Comparison of ENCODE assay signal across 20 cellular contexts in genomic region chr21:32233722-32234301, GRCh38. TPM values are rescaled to one million over a fixed set of nuclear protein-coding genes. Genes with fewer than 3 reads are reported as not detected.
A peak's percentile ranks its signal among the peaks of the same experiment; 100 is the strongest.
DNase-seq lines count a peak whose midpoint lies in the region; ATAC-seq, FAIRE-seq and TF ChIP-seq lines count a peak whose summit lies in the region.
"Had no signal": no experiment of that assay in that cellular context is flagged by ENCODE, and none has a peak within 500 bp of the region (broad histone marks: within the 10 kb centered on the region; RNA-seq: fewer than 3 reads in every experiment).

No MANE protein-coding gene starts in this region.

- H3K9ac ChIP-seq in HepG2 (ENCODE audit: insufficient read depth, low read depth, low read length) (no peak overlapping the region), H1 (replicated peaks in 1 of 4; ENCODE audit: extremely low read depth in 1 of 4, low read depth in 3 of 4, low read length in 3 of 4) (no peak overlapping the region)
- H3K9ac ChIP-seq: BLaER1 had no signal

- intact Hi-C loops in HepG2 (cut with micrococcal nuclease; ENCODE audit: unreplicated experiment) (no loop called here), right lobe of liver (cut with DNase I) (no loop called here)

- no peaks in the 10 kb centered on the region for H3K79me1 ChIP-seq in H1 (ENCODE audit: low read depth, low read length)

- H2BK15ac ChIP-seq in H1 (ENCODE audit: low read length), result no peak overlapping the region

- no peaks in the 10 kb centered on the region for H3K9me3 ChIP-seq in HepG2 (ENCODE audit: low read length)
- H3K9me3 ChIP-seq in right lobe of liver, result no peaks in the 10 kb centered on the region
- H3K9me3 ChIP-seq in H1 (ENCODE audit: insufficient read depth in 2 of 2, low read depth in 1 of 2, low read length in 1 of 2), result 0 out of 4 replicates have a peak, but pooled peaks cover 3 to 5% of the 10 kb centered on the region in 2 experiments
- H3K9me3 ChIP-seq: BLaER1 had no signal

- in situ Hi-C loops in HepG2 (cut with HindIII; ENCODE audit: extremely low pct_ligation_motif_present, low pct_unique_long_range_greater_than_20kb), result no loop called here

- TF ChIP-seq EP300 in HepG2 (IDR thresholded peaks at IDR 0.05; ENCODE audit: low read depth in 2 of 2, low read length in 2 of 2), result no peak
- no peak for TF ChIP-seq EP300 in HepG2 (CRISPR knock-in tag; IDR thresholded peaks at IDR 0.05; ENCODE audit: borderline replicate concordance)
- no peak for TF ChIP-seq EP300 in H1 (IDR thresholded peaks at IDR 0.05; ENCODE audit: borderline replicate concordance in 1 of 2, low read depth in 2 of 2, low read length in 2 of 2)

- WGBS in HepG2 (ENCODE audit: low lambda C conversion rate), result 3% methylated on average over 4 of the region's 4 CpGs
- WGBS in right lobe of liver (ENCODE audit: insufficient coverage, low coverage, low lambda C conversion rate, missing lambda C conversion rate), result 72% methylated on average over 4 of the region's 4 CpGs
- WGBS in H1 (ENCODE audit: extremely low coverage in 1 of 2, insufficient coverage in 1 of 2, insufficient read length in 1 of 2, insufficient replicate concordance in 2 of 2, low coverage in 1 of 2, low lambda C conversion rate in 2 of 2, missing lambda C conversion rate in 1 of 2), 2 experiments, result 93% methylated on average over 4 of the region's 4 CpGs; no CpG with 5 or more reads in 1 of the 2 experiments

- H3K4me2 ChIP-seq in HepG2 (ENCODE audit: low read depth, low read length) (no peak overlapping the region), H1 (ENCODE audit: insufficient read depth in 1 of 2, low read depth in 2 of 2, low read length in 2 of 2) (no peak overlapping the region)
- H3K4me2 ChIP-seq: BLaER1, GM23338 had no signal

- no peak for DNase-seq in HepG2 (ENCODE audit: low spot score)
- DNase-seq in right lobe of liver, result no peak
- no peak for DNase-seq in H1 (ENCODE audit: low read depth in 1 of 2, low spot score in 2 of 2)
- peak; percentile 19 for DNase-seq in retina
- DNase-seq in NCI-H82 treated with DMSO at 0.1 percent for 48 hours (lab: John Stamatoyannopoulos, UW; ENCODE audit: unreplicated experiment), result no peak
- no peak for DNase-seq in central memory CD4-positive, alpha-beta T cell
- DNase-seq in middle frontal gyrus (ENCODE audit: extremely low spot score, low spot score), result no peak
- DNase-seq: CD4-positive, alpha-beta memory T cell; DMS153; DMS79; GDM1; H7; HFFc6 had no signal

- no peak for ATAC-seq in HepG2
- ATAC-seq in right lobe of liver, result no peak
- ATAC-seq: GM23338, HCT116 had no signal

- H2BK20ac ChIP-seq in H1 (ENCODE audit: low read length), result no peak overlapping the region

- TF ChIP-seq RAD21 in HepG2 (CRISPR knock-in tag; IDR thresholded peaks at IDR 0.05) (no peak), H1 (IDR thresholded peaks at IDR 0.05 in 1 of 2, conservative IDR thresholded peaks at IDR 0.05 in 1 of 2; ENCODE audit: low read depth in 2 of 2, low read length in 2 of 2) (no peak)

- no TSS peak for BruUV-seq in HepG2 (replicated peaks; lab: Mats Ljungman, UMichigan)

- H3K56ac ChIP-seq in H1 (replicated peaks; ENCODE audit: insufficient read length, low read depth, low read length), result no peak overlapping the region

- H4K8ac ChIP-seq in H1 (ENCODE audit: extremely low read depth, insufficient read depth, low read length), result no peak overlapping the region

- H2BK12ac ChIP-seq in H1 (ENCODE audit: low read depth, low read length), result no peak overlapping the region

- H3K4me3 ChIP-seq in HepG2 (replicated peaks in 1 of 3; ENCODE audit: insufficient read depth in 1 of 3, low read depth in 2 of 3, low read length in 3 of 3), result no peak overlapping the region
- no peak overlapping the region for H3K4me3 ChIP-seq in right lobe of liver
- H3K4me3 ChIP-seq in H1 (ENCODE audit: extremely low read depth in 1 of 4, insufficient read depth in 2 of 4, low read depth in 3 of 4, low read length in 4 of 4), result no peak overlapping the region
- H3K4me3 ChIP-seq: BLaER1, GM23338 had no signal

- no peak overlapping the region for H2BK120ac ChIP-seq in H1 (replicated peaks; ENCODE audit: low read depth, low read length)

- H3K23me2 ChIP-seq in H1 (ENCODE audit: low read depth, low read length), result no peaks in the 10 kb centered on the region

- no peak overlapping the region for H4K5ac ChIP-seq in H1 (ENCODE audit: insufficient read length, low read depth, low read length)

- H2AFZ ChIP-seq in HepG2 (ENCODE audit: low read length), result no peak overlapping the region
- H2AFZ ChIP-seq in H1 (ENCODE audit: low read length), result no peak overlapping the region
- H2AFZ ChIP-seq: GM23338 had no signal

- H3K23ac ChIP-seq in H1 (ENCODE audit: insufficient read length), result no peak overlapping the region

- H3K18ac ChIP-seq in H1 (ENCODE audit: extremely low read depth, low read length), result no peak overlapping the region

- H4K91ac ChIP-seq in H1 (replicated peaks; ENCODE audit: insufficient read length, low read length), result no peak overlapping the region

- H3K27ac ChIP-seq in HepG2 (ENCODE audit: extremely low read length, insufficient read depth, low read length), result no peak overlapping the region
- no peak overlapping the region for H3K27ac ChIP-seq in right lobe of liver
- H3K27ac ChIP-seq in H1 (ENCODE audit: low read depth, low read length), result no peak overlapping the region
- H3K27ac ChIP-seq: 22Rv1, BLaER1 had no signal

- H3K27me3 ChIP-seq in HepG2 (ENCODE audit: control insufficient read depth in 1 of 2, insufficient read depth in 2 of 2, low read length in 2 of 2) (no peaks in the 10 kb centered on the region; a peak in 1 of 5 replicates), right lobe of liver (no peaks in the 10 kb centered on the region), H1 (replicated peaks in 1 of 4; ENCODE audit: control insufficient read depth in 3 of 4, extremely low read depth in 1 of 4, insufficient read depth in 3 of 4, low read length in 3 of 4) (no peaks in the 10 kb centered on the region)
- H3K27me3 ChIP-seq: BLaER1 had no signal

- H3K36me3 ChIP-seq in HepG2 (replicated peaks in 1 of 2; ENCODE audit: control insufficient read depth in 1 of 2, insufficient read depth in 2 of 2, low read length in 2 of 2), result no peaks in the 10 kb centered on the region
- no peaks in the 10 kb centered on the region for H3K36me3 ChIP-seq in right lobe of liver
- H3K36me3 ChIP-seq in H1 (ENCODE audit: control insufficient read depth in 2 of 4, insufficient read depth in 4 of 4, low read length in 3 of 4), result no peaks in the 10 kb centered on the region
- H3K36me3 ChIP-seq: BLaER1 had no signal

- H2BK5ac ChIP-seq in H1 (ENCODE audit: low read depth, low read length), result no peak overlapping the region

- H3K79me2 ChIP-seq in HepG2 (ENCODE audit: insufficient read depth, low read length), result no peaks in the 10 kb centered on the region
- no peaks in the 10 kb centered on the region for H3K79me2 ChIP-seq in H1 (ENCODE audit: control insufficient read depth in 1 of 2, insufficient read depth in 2 of 2, low read length in 2 of 2)

- H3K14ac ChIP-seq in H1 (ENCODE audit: insufficient read length), result no peak overlapping the region

- POLR2A ChIA-PET in HepG2 (lab: Yijun Ruan, JAX), result no interaction called here
- POLR2A ChIA-PET in H1 (lab: Charles Lee; ENCODE audit: partially characterized antibody), result no interaction called here

- no peaks in the 10 kb centered on the region for H3K4me1 ChIP-seq in HepG2 (ENCODE audit: insufficient read depth, low read length)
- no peaks in the 10 kb centered on the region for H3K4me1 ChIP-seq in right lobe of liver
- peaks cover 0 to 4% (median 0%) of the 10 kb centered on the region in 4 experiments; a peak in 2 of 7 replicates for H3K4me1 ChIP-seq in H1 (replicated peaks in 1 of 4; ENCODE audit: control insufficient read depth in 3 of 4, insufficient read depth in 4 of 4, low read length in 3 of 4)
- H3K4me1 ChIP-seq: BLaER1 had no signal

- CTCF ChIA-PET in HepG2 (lab: Yijun Ruan, JAX; ENCODE audit: low intra/inter-chr PET ratio, low total read pairs) (no interaction called here), H1 (lab: Charles Lee; ENCODE audit: partially characterized antibody) (interaction anchor here (2.5 kb wide), 1 partner anchor 23 kb away, joined by 11 read pairs; no protein-coding TSS in a partner anchor)

- TF ChIP-seq CTCF in HepG2 (CRISPR knock-in tag; IDR thresholded peaks at IDR 0.05) (no peak), right lobe of liver (IDR thresholded peaks at IDR 0.05) (no peak), H1 (IDR thresholded peaks at IDR 0.05; ENCODE audit: control extremely low read depth in 1 of 3, insufficient read depth in 1 of 3, low read depth in 1 of 3, low read length in 3 of 3) (no peak)

- H2AK5ac ChIP-seq in H1 (ENCODE audit: low read depth, low read length), result no peak overlapping the region

- no peak for TF ChIP-seq POLR2A in HepG2 (IDR thresholded peaks at IDR 0.05; ENCODE audit: insufficient read depth in 1 of 2, low read depth in 2 of 2, low read length in 2 of 2)
- no peak for TF ChIP-seq POLR2A in right lobe of liver (IDR thresholded peaks at IDR 0.05)
- TF ChIP-seq POLR2A in H1 (IDR thresholded peaks at IDR 0.05; ENCODE audit: control extremely low read depth in 1 of 2, low read depth in 2 of 2, low read length in 2 of 2), result no peak

- no peak for FAIRE-seq in HepG2 (lab: Jason Lieb, UNC)
- FAIRE-seq in H1 (lab: Jason Lieb, UNC), result no peak
- FAIRE-seq: GM12892, GM18507, HTR-8/SVneo had no signal

- no peak overlapping the region for H3K4ac ChIP-seq in H1 (replicated peaks; ENCODE audit: insufficient read length, low read depth, low read length)

- H4K20me1 ChIP-seq in HepG2 (ENCODE audit: insufficient read depth, low read length) (no peaks in the 10 kb centered on the region), H1 (replicated peaks in 1 of 2; ENCODE audit: control insufficient read depth in 1 of 2, insufficient read depth in 2 of 2, low read length in 2 of 2) (no peaks in the 10 kb centered on the region)
- H4K20me1 ChIP-seq: BLaER1 had no signal

RNA-seq across cellular contexts. Expression of gene MIS18A, which starts 45.0 kb away (rescaled TPM):
- total RNA-seq in HepG2 (2016; rRNA removed; fragmentation: Illumina TruSeq; extraction: Trizol) (41.4 and 58.3 TPM in 2 replicates), right lobe of liver (1 to 10 TPM; 1.2 to 5.1 (median 2.4) TPM)
- total RNA-seq in HepG2 (2016; cell fraction: cytosol; rRNA removed; fragmentation: Illumina TruSeq; extraction: Trizol; ENCODE audit: low read depth), result 7.4 and 7.8 TPM in 2 replicates
- total RNA-seq in HepG2 (2016; cell fraction: insoluble cytoplasmic fraction; rRNA removed; fragmentation: Illumina TruSeq; extraction: Trizol), result 40.8 and 61.3 TPM in 2 replicates
- 19.3 and 20.0 TPM in 2 replicates for total RNA-seq in HepG2 (2016; cell fraction: membrane; rRNA removed; fragmentation: Illumina TruSeq; extraction: Trizol)
- 14.1 and 15.8 TPM in 2 replicates for total RNA-seq in HepG2 (2016; cell fraction: nucleus; rRNA removed; fragmentation: Illumina TruSeq; extraction: Trizol)
- polyA plus RNA-seq in HepG2 (2011; rRNA removed) (5.8 and 11.2 TPM in 2 replicates), H1 (2011; rRNA removed) (28.6 and 28.9 TPM in 2 replicates)
- 8.6 and 12.2 TPM in 2 replicates for polyA plus RNA-seq in HepG2 (2011; cell fraction: cytosol; rRNA removed)
- polyA plus RNA-seq in HepG2 (2011; cell fraction: nucleus; rRNA removed), result 2.3 and 2.5 TPM in 2 replicates
- polyA plus RNA-seq in HepG2 (2012), result 7.5 and 12.7 TPM in 2 replicates
- polyA plus RNA-seq in HepG2 (2016; cell fraction: cytosol; fragmentation: Illumina TruSeq; extraction: Trizol; ENCODE audit: low read depth), result 7.4 and 7.6 TPM in 2 replicates
- polyA plus RNA-seq in HepG2 (2016; cell fraction: insoluble cytoplasmic fraction; fragmentation: Illumina TruSeq; extraction: Trizol; ENCODE audit: low read depth), result 70.0 and 79.3 TPM in 2 replicates
- 16.0 and 16.2 TPM in 2 replicates for polyA plus RNA-seq in HepG2 (2016; cell fraction: membrane; fragmentation: Illumina TruSeq; extraction: Trizol; ENCODE audit: low read depth)
- 29.4 and 31.6 TPM in 2 replicates for polyA plus RNA-seq in HepG2 (2016; cell fraction: nucleus; fragmentation: Illumina TruSeq; extraction: Trizol; ENCODE audit: insufficient read depth, low read depth)
- 2.9 and 4.2 TPM in 2 replicates for polyA minus RNA-seq in HepG2 (2011; rRNA and poly(A)+ RNA removed; ENCODE audit: low replicate concordance)
- 3.0 and 4.8 TPM in 2 replicates for polyA minus RNA-seq in HepG2 (2011; cell fraction: cytosol; rRNA and poly(A)+ RNA removed)
- 2.1 and 4.4 TPM in 2 replicates for polyA minus RNA-seq in HepG2 (2011; cell fraction: nucleus; rRNA and poly(A)+ RNA removed)
- 53.0 and 59.6 TPM in 2 replicates for total RNA-seq in H1 (2021; fragmentation: NEBNext Ultra II Directional; extraction: Animal tissue kit (Norgen Biotek cat#: 25700))
- polyA plus RNA-seq in H1 (2011; cell fraction: cytosol; rRNA removed), result 52.1 TPM
- 13.5 TPM for polyA plus RNA-seq in H1 (2011; cell fraction: nucleus; rRNA removed)
- polyA plus RNA-seq in H1 (2012, experiment 1 of 2), result 31.0 to 40.4 TPM (median 34.6 TPM) in 4 replicates
- polyA plus RNA-seq in H1 (2012, experiment 2 of 2), result 11.6 TPM
- 66.9 TPM for polyA plus RNA-seq in H1 (2013, experiment 1 of 2)
- 66.8 TPM for polyA plus RNA-seq in H1 (2013, experiment 2 of 2)
- polyA minus RNA-seq in H1 (2011; rRNA and poly(A)+ RNA removed), result 4.9 and 7.3 TPM in 2 replicates
- polyA minus RNA-seq in H1 (2011; cell fraction: cytosol; rRNA and poly(A)+ RNA removed), result 8.8 TPM
- 7.1 TPM for polyA minus RNA-seq in H1 (2011; cell fraction: nucleus; rRNA and poly(A)+ RNA removed)

Comparison
In these comparisons a context has a peak if more than half of its experiments do, and no peak if none do; other contexts are left out.
1. Of the 41 proteins assayed by ChIP-seq in both HepG2 and H1: peak only in HepG2: none; only in H1: none; in both: MAFK; in neither: 40.